In the genomic region with DNA sequence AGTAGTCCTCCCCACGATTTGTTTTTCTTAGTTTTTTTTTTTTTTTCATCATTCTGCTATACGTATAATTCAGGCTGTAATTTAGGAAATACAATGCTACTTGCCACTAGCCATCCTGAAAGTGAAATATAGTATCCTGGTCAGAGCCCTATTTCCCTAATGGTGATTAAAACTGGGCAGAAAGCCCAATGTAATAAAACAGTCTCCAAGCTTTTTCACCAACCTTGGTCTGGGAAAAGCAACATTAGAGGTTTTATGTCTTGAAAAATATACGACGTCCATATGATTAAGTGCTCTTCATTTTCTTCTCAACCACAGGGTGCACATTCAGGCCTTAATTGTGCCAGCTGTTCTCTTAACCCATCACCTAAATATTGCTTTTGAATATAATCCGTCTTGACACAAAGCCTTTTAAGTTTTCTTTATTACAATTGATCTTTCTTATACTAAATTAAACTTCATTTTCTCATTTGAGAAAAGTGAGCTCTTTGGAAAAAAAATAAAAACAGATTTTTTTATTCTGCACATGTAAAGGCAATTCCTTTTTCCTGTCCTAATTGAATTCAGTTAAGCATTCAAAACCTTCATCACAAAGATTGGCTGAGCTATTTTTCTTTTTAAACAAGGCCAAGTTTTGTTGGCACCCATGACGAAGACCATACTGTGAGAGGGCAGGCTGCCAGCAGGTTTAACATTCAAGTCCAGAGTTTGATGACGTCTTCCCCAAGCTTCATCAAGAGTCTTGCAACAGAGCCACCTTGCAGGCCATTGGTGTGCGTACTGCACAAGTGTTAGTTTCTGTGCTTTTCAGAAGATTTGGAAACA, we compare ENCODE assay signal across 11 cellular contexts. TPM values are rescaled to one million over a fixed set of nuclear protein-coding genes. Genes with fewer than 3 reads are reported as not detected.
DNase-seq lines count a peak whose midpoint lies in the region; ATAC-seq and TF ChIP-seq lines count a peak whose summit lies in the region.
"Had no signal": no experiment of that assay in that cellular context is flagged by ENCODE, and none has a peak within 500 bp of the region (broad histone marks: within the 10 kb centered on the region; RNA-seq: fewer than 3 reads in every experiment).

No MANE protein-coding gene starts in this region.

- ATAC-seq in GM19455 (IDR thresholded peaks at IDR 0.05; ENCODE audit: unreplicated experiment) = no peak
- no peak for ATAC-seq in HG03442 (IDR thresholded peaks at IDR 0.05; ENCODE audit: unreplicated experiment)
- ATAC-seq: PC-3 had no signal

- no peak for TF ChIP-seq CTCF in HFF-Myc (IDR thresholded peaks at IDR 0.05; ENCODE audit: low read depth, low read length, missing control alignments)

- DNase-seq in HFF-Myc (ENCODE audit: extremely low read depth, low read depth) (peak; percentile 85), NCI-H345 treated with DMSO at 0.1 percent for 48 hours (lab: John Stamatoyannopoulos, UW; ENCODE audit: unreplicated experiment) (peak; percentile 71), dermis blood vessel endothelial cell (peak; percentile 81), putamen (ENCODE audit: low spot score) (peak; percentile 61), germinal center (ENCODE audit: low spot score) (no peak), dedifferentiated amniotic fluid mesenchymal stem cell (ENCODE audit: extremely low spot score) (no peak)
- DNase-seq: activated CD4-positive, alpha-beta memory T cell treated with anti-CD3 and anti-CD28 coated beads, Interleukin-2, amount 10 ng/mL, durations not matched to agents 7 days and 5 days; brain microvascular endothelial cell; PC-3 had no signal

- no peak overlapping the region for H3K4me3 ChIP-seq in HFF-Myc (replicated peaks; ENCODE audit: low read depth, low read length)

RNA-seq across cellular contexts. Expression of a gene that starts 52.7 kb away (rescaled TPM):
- total RNA-seq in dermis blood vessel endothelial cell = 3.9 and 6.0 TPM in 2 replicates
- total RNA-seq: activated CD4-positive, alpha-beta memory T cell treated with anti-CD3 and anti-CD28 coated beads, Interleukin-2, amount 10 ng/mL, durations not matched to agents 7 days and 5 days had no signal

Comparison
In these comparisons a context has a peak if more than half of its experiments do, and no peak if none do; other contexts are left out.
1. DNase-seq: peak in HFF-Myc (single experiment), NCI-H345 treated with DMSO at 0.1 percent for 48 hours (single experiment), dermis blood vessel endothelial cell (single experiment) and putamen (single experiment); none in germinal center (single experiment) and dedifferentiated amniotic fluid mesenchymal stem cell (single experiment).